ENCODE assay signal across 1 cellular context in genomic region chr13:80342541-80343371, GRCh38.
TF ChIP-seq lines count a peak whose summit lies in the region.

No MANE protein-coding gene starts in this region.

TF ChIP-seq in HepG2, 621 proteins besides CTCF, POLR2A, EP300 and RAD21 (continued from another document and continues in another):
- TF ChIP-seq, protein P1, sequence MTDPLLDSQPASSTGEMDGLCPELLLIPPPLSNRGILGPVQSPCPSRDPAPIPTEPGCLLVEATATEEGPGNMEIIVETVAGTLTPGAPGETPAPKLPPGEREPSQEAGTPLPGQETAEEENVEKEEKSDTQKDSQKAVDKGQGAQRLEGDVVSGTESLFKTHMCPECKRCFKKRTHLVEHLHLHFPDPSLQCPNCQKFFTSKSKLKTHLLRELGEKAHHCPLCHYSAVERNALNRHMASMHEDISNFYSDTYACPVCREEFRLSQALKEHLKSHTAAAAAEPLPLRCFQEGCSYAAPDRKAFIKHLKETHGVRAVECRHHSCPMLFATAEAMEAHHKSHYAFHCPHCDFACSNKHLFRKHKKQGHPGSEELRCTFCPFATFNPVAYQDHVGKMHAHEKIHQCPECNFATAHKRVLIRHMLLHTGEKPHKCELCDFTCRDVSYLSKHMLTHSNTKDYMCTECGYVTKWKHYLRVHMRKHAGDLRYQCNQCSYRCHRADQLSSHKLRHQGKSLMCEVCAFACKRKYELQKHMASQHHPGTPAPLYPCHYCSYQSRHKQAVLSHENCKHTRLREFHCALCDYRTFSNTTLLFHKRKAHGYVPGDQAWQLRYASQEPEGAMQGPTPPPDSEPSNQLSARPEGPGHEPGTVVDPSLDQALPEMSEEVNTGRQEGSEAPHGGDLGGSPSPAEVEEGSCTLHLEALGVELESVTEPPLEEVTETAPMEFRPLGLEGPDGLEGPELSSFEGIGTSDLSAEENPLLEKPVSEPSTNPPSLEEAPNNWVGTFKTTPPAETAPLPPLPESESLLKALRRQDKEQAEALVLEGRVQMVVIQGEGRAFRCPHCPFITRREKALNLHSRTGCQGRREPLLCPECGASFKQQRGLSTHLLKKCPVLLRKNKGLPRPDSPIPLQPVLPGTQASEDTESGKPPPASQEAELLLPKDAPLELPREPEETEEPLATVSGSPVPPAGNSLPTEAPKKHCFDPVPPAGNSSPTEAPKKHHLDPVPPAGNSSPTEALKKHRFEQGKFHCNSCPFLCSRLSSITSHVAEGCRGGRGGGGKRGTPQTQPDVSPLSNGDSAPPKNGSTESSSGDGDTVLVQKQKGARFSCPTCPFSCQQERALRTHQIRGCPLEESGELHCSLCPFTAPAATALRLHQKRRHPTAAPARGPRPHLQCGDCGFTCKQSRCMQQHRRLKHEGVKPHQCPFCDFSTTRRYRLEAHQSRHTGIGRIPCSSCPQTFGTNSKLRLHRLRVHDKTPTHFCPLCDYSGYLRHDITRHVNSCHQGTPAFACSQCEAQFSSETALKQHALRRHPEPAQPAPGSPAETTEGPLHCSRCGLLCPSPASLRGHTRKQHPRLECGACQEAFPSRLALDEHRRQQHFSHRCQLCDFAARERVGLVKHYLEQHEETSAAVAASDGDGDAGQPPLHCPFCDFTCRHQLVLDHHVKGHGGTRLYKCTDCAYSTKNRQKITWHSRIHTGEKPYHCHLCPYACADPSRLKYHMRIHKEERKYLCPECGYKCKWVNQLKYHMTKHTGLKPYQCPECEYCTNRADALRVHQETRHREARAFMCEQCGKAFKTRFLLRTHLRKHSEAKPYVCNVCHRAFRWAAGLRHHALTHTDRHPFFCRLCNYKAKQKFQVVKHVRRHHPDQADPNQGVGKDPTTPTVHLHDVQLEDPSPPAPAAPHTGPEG (CRISPR knock-in tag; IDR thresholded peaks at IDR 0.05): peak; percentile 87
- TF ChIP-seq, protein P2, sequence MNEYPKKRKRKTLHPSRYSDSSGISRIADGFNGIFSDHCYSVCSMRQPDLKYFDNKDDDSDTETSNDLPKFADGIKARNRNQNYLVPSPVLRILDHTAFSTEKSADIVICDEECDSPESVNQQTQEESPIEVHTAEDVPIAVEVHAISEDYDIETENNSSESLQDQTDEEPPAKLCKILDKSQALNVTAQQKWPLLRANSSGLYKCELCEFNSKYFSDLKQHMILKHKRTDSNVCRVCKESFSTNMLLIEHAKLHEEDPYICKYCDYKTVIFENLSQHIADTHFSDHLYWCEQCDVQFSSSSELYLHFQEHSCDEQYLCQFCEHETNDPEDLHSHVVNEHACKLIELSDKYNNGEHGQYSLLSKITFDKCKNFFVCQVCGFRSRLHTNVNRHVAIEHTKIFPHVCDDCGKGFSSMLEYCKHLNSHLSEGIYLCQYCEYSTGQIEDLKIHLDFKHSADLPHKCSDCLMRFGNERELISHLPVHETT (CRISPR knock-in tag; conservative IDR thresholded peaks at IDR 0.05): 0 out of 2 replicates have a peak, but pooled peaks have one; percentile 49
- TF ChIP-seq AFF4 (CRISPR knock-in tag; IDR thresholded peaks at IDR 0.05) (no peak), MAFK (conservative IDR thresholded peaks at IDR 0.05 in 1 of 2, IDR thresholded peaks at IDR 0.05 in 1 of 2; ENCODE audit: low read length in 2 of 2) (no peak), ZNF790 (CRISPR knock-in tag; IDR thresholded peaks at IDR 0.05; ENCODE audit: borderline replicate concordance) (peak; percentile 85; the same call in 1 of the 2 replicates), CC2D1A (CRISPR knock-in tag; IDR thresholded peaks at IDR 0.05) (no peak), POGK (CRISPR knock-in tag; conservative IDR thresholded peaks at IDR 0.05) (no peak), ZNF232 (CRISPR knock-in tag; IDR thresholded peaks at IDR 0.05; ENCODE audit: borderline replicate concordance) (peak; percentile 80), ZNF44 (CRISPR knock-in tag; IDR thresholded peaks at IDR 0.05) (no peak; the same call in 1 of the 2 replicates), SATB2 (CRISPR knock-in tag; IDR thresholded peaks at IDR 0.05) (peak; percentile 59; the same call in 1 of the 2 replicates), ZNF207 (IDR thresholded peaks at IDR 0.05; ENCODE audit: borderline replicate concordance) (no peak), PATZ1 (CRISPR knock-in tag; IDR thresholded peaks at IDR 0.05) (no peak; the same call in none of the 2 replicates), FOXO1 (CRISPR knock-in tag; IDR thresholded peaks at IDR 0.05) (no peak), BRCA1 (CRISPR knock-in tag; IDR thresholded peaks at IDR 0.05) (peak; percentile 90), DBP (CRISPR knock-in tag; IDR thresholded peaks at IDR 0.05; ENCODE audit: not compliant biosample characterization) (peak; percentile 78), GATAD2A (CRISPR knock-in tag; IDR thresholded peaks at IDR 0.05) (peak; percentile 17; the same call in 1 of the 2 replicates), SOX13 (IDR thresholded peaks at IDR 0.05) (no peak), SOX13 (CRISPR knock-in tag; conservative IDR thresholded peaks at IDR 0.05 in 1 of 2, IDR thresholded peaks at IDR 0.05 in 1 of 2) (peak in 1 of 2 experiments; percentile 23; a peak in 1 of 4 replicates), ZNF547 (CRISPR knock-in tag; IDR thresholded peaks at IDR 0.05) (peak; percentile 69; the same call in 1 of the 2 replicates), KAT7 (CRISPR knock-in tag; IDR thresholded peaks at IDR 0.05; ENCODE audit: borderline replicate concordance) (peak; percentile 82)
- TF ChIP-seq, protein P3, sequence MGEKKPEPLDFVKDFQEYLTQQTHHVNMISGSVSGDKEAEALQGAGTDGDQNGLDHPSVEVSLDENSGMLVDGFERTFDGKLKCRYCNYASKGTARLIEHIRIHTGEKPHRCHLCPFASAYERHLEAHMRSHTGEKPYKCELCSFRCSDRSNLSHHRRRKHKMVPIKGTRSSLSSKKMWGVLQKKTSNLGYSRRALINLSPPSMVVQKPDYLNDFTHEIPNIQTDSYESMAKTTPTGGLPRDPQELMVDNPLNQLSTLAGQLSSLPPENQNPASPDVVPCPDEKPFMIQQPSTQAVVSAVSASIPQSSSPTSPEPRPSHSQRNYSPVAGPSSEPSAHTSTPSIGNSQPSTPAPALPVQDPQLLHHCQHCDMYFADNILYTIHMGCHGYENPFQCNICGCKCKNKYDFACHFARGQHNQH (CRISPR knock-in tag; IDR thresholded peaks at IDR 0.05): peak; percentile 76; the same call in 1 of the 2 replicates
- TF ChIP-seq, protein P4, sequence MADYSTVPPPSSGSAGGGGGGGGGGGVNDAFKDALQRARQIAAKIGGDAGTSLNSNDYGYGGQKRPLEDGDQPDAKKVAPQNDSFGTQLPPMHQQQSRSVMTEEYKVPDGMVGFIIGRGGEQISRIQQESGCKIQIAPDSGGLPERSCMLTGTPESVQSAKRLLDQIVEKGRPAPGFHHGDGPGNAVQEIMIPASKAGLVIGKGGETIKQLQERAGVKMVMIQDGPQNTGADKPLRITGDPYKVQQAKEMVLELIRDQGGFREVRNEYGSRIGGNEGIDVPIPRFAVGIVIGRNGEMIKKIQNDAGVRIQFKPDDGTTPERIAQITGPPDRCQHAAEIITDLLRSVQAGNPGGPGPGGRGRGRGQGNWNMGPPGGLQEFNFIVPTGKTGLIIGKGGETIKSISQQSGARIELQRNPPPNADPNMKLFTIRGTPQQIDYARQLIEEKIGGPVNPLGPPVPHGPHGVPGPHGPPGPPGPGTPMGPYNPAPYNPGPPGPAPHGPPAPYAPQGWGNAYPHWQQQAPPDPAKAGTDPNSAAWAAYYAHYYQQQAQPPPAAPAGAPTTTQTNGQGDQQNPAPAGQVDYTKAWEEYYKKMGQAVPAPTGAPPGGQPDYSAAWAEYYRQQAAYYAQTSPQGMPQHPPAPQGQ (CRISPR knock-in tag; IDR thresholded peaks at IDR 0.05; ENCODE audit: borderline replicate concordance): no peak
- TF ChIP-seq, protein P5, sequence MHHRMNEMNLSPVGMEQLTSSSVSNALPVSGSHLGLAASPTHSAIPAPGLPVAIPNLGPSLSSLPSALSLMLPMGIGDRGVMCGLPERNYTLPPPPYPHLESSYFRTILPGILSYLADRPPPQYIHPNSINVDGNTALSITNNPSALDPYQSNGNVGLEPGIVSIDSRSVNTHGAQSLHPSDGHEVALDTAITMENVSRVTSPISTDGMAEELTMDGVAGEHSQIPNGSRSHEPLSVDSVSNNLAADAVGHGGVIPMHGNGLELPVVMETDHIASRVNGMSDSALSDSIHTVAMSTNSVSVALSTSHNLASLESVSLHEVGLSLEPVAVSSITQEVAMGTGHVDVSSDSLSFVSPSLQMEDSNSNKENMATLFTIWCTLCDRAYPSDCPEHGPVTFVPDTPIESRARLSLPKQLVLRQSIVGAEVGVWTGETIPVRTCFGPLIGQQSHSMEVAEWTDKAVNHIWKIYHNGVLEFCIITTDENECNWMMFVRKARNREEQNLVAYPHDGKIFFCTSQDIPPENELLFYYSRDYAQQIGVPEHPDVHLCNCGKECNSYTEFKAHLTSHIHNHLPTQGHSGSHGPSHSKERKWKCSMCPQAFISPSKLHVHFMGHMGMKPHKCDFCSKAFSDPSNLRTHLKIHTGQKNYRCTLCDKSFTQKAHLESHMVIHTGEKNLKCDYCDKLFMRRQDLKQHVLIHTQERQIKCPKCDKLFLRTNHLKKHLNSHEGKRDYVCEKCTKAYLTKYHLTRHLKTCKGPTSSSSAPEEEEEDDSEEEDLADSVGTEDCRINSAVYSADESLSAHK (CRISPR knock-in tag; IDR thresholded peaks at IDR 0.05; ENCODE audit: borderline replicate concordance): no peak
- TF ChIP-seq, protein P6, sequence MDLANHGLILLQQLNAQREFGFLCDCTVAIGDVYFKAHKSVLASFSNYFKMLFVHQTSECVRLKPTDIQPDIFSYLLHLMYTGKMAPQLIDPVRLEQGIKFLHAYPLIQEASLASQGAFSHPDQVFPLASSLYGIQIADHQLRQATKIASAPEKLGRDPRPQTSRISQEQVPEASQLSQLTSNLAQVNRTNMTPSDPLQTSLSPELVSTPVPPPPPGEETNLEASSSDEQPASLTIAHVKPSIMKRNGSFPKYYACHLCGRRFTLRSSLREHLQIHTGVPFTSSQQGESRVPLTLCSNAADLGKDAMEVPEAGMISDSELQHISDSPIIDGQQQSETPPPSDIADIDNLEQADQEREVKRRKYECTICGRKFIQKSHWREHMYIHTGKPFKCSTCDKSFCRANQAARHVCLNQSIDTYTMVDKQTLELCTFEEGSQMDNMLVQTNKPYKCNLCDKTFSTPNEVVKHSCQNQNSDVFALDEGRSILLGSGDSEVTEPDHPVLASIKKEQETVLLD (CRISPR knock-in tag; IDR thresholded peaks at IDR 0.05; ENCODE audit: low read depth): 0 out of 2 replicates have a peak, but pooled peaks have one; percentile 46
